8 cellular contexts compared by ENCODE assay signal in the genomic region with DNA sequence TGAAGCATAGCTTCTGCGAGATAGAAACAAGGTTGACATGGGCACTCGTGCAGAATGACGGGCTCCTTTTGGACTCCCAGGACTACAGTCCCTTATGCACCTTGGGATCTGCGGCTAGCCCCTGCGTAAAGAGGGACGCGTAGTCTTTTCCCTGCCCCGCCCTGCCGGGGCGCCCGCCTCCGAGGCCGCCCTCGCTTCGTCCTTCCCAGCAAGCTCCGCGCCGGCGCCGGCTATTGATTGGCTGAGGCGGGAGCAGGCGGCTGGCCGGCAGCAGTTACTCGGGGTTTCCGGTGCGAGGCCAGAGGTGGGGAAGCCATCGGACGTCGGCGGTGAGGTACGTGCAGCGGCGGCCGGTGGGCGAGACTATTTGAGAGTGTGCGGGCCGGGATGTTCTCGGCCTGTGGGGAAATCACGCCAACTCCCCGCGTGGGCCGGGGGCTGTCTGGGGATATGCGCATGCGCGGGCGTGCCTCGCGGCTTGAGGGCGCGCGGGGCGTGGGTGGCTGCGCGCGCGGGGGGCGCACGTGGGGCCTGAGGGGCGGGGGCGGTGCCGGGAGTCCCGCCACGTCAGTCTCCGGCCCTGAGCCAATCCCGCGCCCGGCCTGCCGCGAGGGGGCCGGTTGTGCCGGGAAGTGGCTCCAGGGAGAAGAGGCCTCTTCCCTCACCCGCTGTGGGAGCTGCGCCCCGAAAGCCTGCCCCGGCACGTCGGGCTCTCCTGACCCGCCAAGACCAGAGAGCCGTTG. TPM values are rescaled to one million over a fixed set of nuclear protein-coding genes. Genes with fewer than 3 reads are reported as not detected.
DNase-seq lines count a peak whose midpoint lies in the region; ATAC-seq and TF ChIP-seq lines count a peak whose summit lies in the region.

Gene TXLNA, plus strand, starts transcription at position 233 of the 743 bp plus-strand sequence. CDS start 671 bp downstream, outside the sequence.

- H3K36me3 Mint-ChIP-seq in activated B cell treated with CpG ODN at 0.5 μM for 24 hours (ENCODE audit: low read depth) = peaks cover 34% of the 10 kb centered on the region

- no peaks in the 10 kb centered on the region for H3K9me3 Mint-ChIP-seq in activated B cell treated with CpG ODN at 0.5 μM for 24 hours

- CTCF ChIA-PET in AG04450 (lab: Charles Lee) (interaction anchor here (0.6 kb wide), 1 partner anchor 159 kb away, joined by 6 read pairs; no protein-coding TSS in a partner anchor), activated B cell treated with CpG ODN at 0.5 μM for 24 hours (lab: Charles Lee) (interaction anchor here (0.9 to 1.7 kb wide), 8 partner anchors 21 to 236 kb away, joined by 3 to 6 read pairs (median 4); partner anchors contain the start of genes CCDC28B, KPNA6 and TMEM39B)

- DNase-seq in AG04450 (ENCODE audit: low read depth, low spot score) = peak; percentile 68
- DNase-seq in NCI-H2227 treated with DMSO at 0.1 percent for 48 hours (lab: John Stamatoyannopoulos, UW) = peak; percentile 91
- peak; percentile 89 for DNase-seq in activated B cell treated with CpG ODN at 0.5 μM for 24 hours
- DNase-seq in cardiac fibroblast (ENCODE audit: low read depth in 2 of 2) = peak; percentile 93 to 96
- DNase-seq in iris pigment epithelial cell (ENCODE audit: low read depth) = peak; percentile 95
- DNase-seq in stimulated activated CD4-positive, alpha-beta T cell treated with anti-CD3 and anti-CD28 coated beads, Interleukin-12 subunit alpha, Interleukin-12 subunit beta, amount 100 ng/mL, for 4 hours = peak; percentile 89

- ATAC-seq in GM18907 (IDR thresholded peaks at IDR 0.05; ENCODE audit: unreplicated experiment) = peak; percentile 82
- ATAC-seq in HG03139 (IDR thresholded peaks at IDR 0.05; ENCODE audit: unreplicated experiment) = peak; percentile 85
- peak; percentile 91 for ATAC-seq in activated B cell treated with CpG ODN at 0.5 μM for 24 hours (ENCODE audit: low read depth)

- no peak for TF ChIP-seq CTCF in AG04450 (IDR thresholded peaks at IDR 0.05; ENCODE audit: low read depth, low read length)
- no peak for TF ChIP-seq CTCF in activated B cell treated with CpG ODN at 0.5 μM for 24 hours (IDR thresholded peaks at IDR 0.05)
- TF ChIP-seq CTCF in cardiac fibroblast (IDR thresholded peaks at IDR 0.05; ENCODE audit: low read depth, low read length) = no peak

- intact Hi-C loops in activated B cell treated with CpG ODN at 0.5 μM for 24 hours (cut with micrococcal nuclease) = loop anchor here (1.0 to 2.0 kb wide), 7 partner anchors 21 to 215 kb away; partner anchors contain the start of genes BSDC1, CCDC28B, EIF3I and HDAC1

- peak within 1 kb of the TSS; percentile 98 for H3K27ac Mint-ChIP-seq in activated B cell treated with CpG ODN at 0.5 μM for 24 hours

- H3K4me1 Mint-ChIP-seq in activated B cell treated with CpG ODN at 0.5 μM for 24 hours = peaks cover 40% of the 10 kb centered on the region

- H3K4me3 ChIP-seq in AG04450 (ENCODE audit: low read depth, low read length) (peak within 1 kb of the TSS; percentile 81), cardiac fibroblast (replicated peaks in 1 of 2; ENCODE audit: low read depth in 2 of 2, low read length in 2 of 2) (peak within 1 kb of the TSS; percentile 67 to 76)

- peak within 1 kb of the TSS; percentile 97 for H3K27ac ChIP-seq in AG04450 (ENCODE audit: low read depth, low read length)

- peak within 1 kb of the TSS; percentile 90 for H3K4me3 Mint-ChIP-seq in activated B cell treated with CpG ODN at 0.5 μM for 24 hours

- H3K27me3 ChIP-seq in AG04450 (ENCODE audit: control insufficient read depth, insufficient read depth, low read length) = no peaks in the 10 kb centered on the region

- no peaks in the 10 kb centered on the region; the same call in 1 of the 2 replicates for H3K9me3 ChIP-seq in AG04450 (ENCODE audit: control insufficient read depth, insufficient read depth, low read length)

- POLR2A ChIA-PET in AG04450 (lab: Yijun Ruan, JAX) = interaction anchor here (0.5 to 2.6 kb wide), 16 partner anchors 18 to 156 kb away, joined by 3 to 19 read pairs (median 6); partner anchors contain the start of genes CCDC28B, IQCC, KPNA6 and MARCKSL1
- POLR2A ChIA-PET in activated B cell treated with CpG ODN at 0.5 μM for 24 hours (lab: Charles Lee) = interaction anchor here (0.5 to 2.7 kb wide), 24 partner anchors 12 to 637 kb away, joined by 3 to 37 read pairs (median 6); partner anchors contain the start of genes BSDC1, CCDC28B, HDAC1 and KPNA6

- no peaks in the 10 kb centered on the region for H3K27me3 Mint-ChIP-seq in activated B cell treated with CpG ODN at 0.5 μM for 24 hours

RNA-seq across cellular contexts. Expression of gene TXLNA, which starts in this region (rescaled TPM):
- polyA plus RNA-seq in AG04450 (2011; rRNA removed) = 49.3 and 52.8 TPM in 2 replicates
- polyA minus RNA-seq in AG04450 (2011; rRNA and poly(A)+ RNA removed) = 68.6 and 71.2 TPM in 2 replicates
- 52.0 and 54.1 TPM in 2 replicates for total RNA-seq in activated B cell treated with CpG ODN at 0.5 μM for 24 hours

Comparison
In these comparisons a context has a peak if more than half of its experiments do, and no peak if none do; other contexts are left out.
1. Peak in every context shown above with its lines: DNase-seq, ATAC-seq, H3K4me3 ChIP-seq and H3K27ac ChIP-seq.